ENCODE assay signal across 16 cellular contexts in genomic region chr1:77100870-77101269, GRCh38.
"Had no signal": no experiment of that assay in that cellular context is flagged by ENCODE, and none has a peak within 500 bp of the region (broad histone marks: within the 10 kb centered on the region; RNA-seq: fewer than 3 reads in every experiment).

No MANE protein-coding gene starts in this region.

- H3K27me3 ChIP-seq: ascending aorta, left lung, right lobe of liver had no signal

- H3K4me3 Mint-ChIP-seq: activated naive CD8-positive, alpha-beta T cell treated with anti-CD3 and anti-CD28 coated beads, Interleukin-2, amount 10 ng/mL, durations not matched to agents 7 days and 5 days; activated T-helper 1 cell treated with anti-CD3 and anti-CD28 coated beads, Interleukin-12 subunit alpha, Interleukin-12 subunit beta, Interleukin-2, Interleukin-4 antibody, amounts not matched to agents 30 ng/mL and 10 ng/mL and 1 ng/mL, durations not matched to agents 14 hours and 24 hours and 36 hours; nephron; stimulated activated naive CD8-positive, alpha-beta T cell treated with anti-CD3 and anti-CD28 coated beads, Interleukin-15, amount 100 ng/mL, for 72 hours; type B pancreatic cell had no signal

- H3K4me3 ChIP-seq: ascending aorta, left lung, psoas muscle, right lobe of liver had no signal

- FAIRE-seq: colon, kidney had no signal

- H3K9me3 ChIP-seq: ascending aorta, left lung, psoas muscle, right lobe of liver had no signal

- H3K4me1 ChIP-seq: ascending aorta, left lung, psoas muscle, right lobe of liver had no signal

- DNase-seq: activated CD4-positive, CD25-positive, alpha-beta regulatory T cell treated with anti-CD3 and anti-CD28 coated beads, Interleukin-2, amount 50 U/mL, for 72 hours; activated naive CD4-positive, alpha-beta T cell; activated naive CD8-positive, alpha-beta T cell treated with anti-CD3 and anti-CD28 coated beads, Interleukin-2, amount 10 ng/mL, durations not matched to agents 7 days and 5 days; erythroblast; hippocampal formation; kidney; mesenchymal stem cell; psoas muscle; right lobe of liver; stimulated activated naive CD8-positive, alpha-beta T cell treated with anti-CD3 and anti-CD28 coated beads, Interleukin-15, amount 100 ng/mL, for 72 hours had no signal

- H3K36me3 Mint-ChIP-seq: type B pancreatic cell had no signal

- H3K27ac ChIP-seq: ascending aorta, left lung, psoas muscle, right lobe of liver had no signal

- H3K4me1 Mint-ChIP-seq: activated naive CD8-positive, alpha-beta T cell treated with anti-CD3 and anti-CD28 coated beads, Interleukin-2, amount 10 ng/mL, durations not matched to agents 7 days and 5 days; stimulated activated naive CD8-positive, alpha-beta T cell treated with anti-CD3 and anti-CD28 coated beads, Interleukin-15, amount 100 ng/mL, for 72 hours had no signal

- H3K36me3 ChIP-seq: ascending aorta, left lung, right lobe of liver had no signal

- H3K27me3 Mint-ChIP-seq: activated naive CD8-positive, alpha-beta T cell treated with anti-CD3 and anti-CD28 coated beads, Interleukin-2, amount 10 ng/mL, durations not matched to agents 7 days and 5 days; stimulated activated naive CD8-positive, alpha-beta T cell treated with anti-CD3 and anti-CD28 coated beads, Interleukin-15, amount 100 ng/mL, for 72 hours; type B pancreatic cell had no signal

- H3K27ac Mint-ChIP-seq: activated naive CD8-positive, alpha-beta T cell treated with anti-CD3 and anti-CD28 coated beads, Interleukin-2, amount 10 ng/mL, durations not matched to agents 7 days and 5 days; activated T-helper 1 cell treated with anti-CD3 and anti-CD28 coated beads, Interleukin-12 subunit alpha, Interleukin-12 subunit beta, Interleukin-2, Interleukin-4 antibody, amounts not matched to agents 30 ng/mL and 10 ng/mL and 1 ng/mL, durations not matched to agents 14 hours and 24 hours and 36 hours; nephron; stimulated activated naive CD8-positive, alpha-beta T cell treated with anti-CD3 and anti-CD28 coated beads, Interleukin-15, amount 100 ng/mL, for 72 hours; type B pancreatic cell had no signal

- ATAC-seq: left lung; psoas muscle; right lobe of liver; stimulated activated naive CD8-positive, alpha-beta T cell treated with anti-CD3 and anti-CD28 coated beads, Interleukin-15, amount 100 ng/mL, for 72 hours had no signal
